ENCODE assay signal across 23 cellular contexts in genomic region chrX:22155126-22155525, GRCh38.
"Had no signal": no experiment of that assay in that cellular context is flagged by ENCODE, and none has a peak within 500 bp of the region (broad histone marks: within the 10 kb centered on the region; RNA-seq: fewer than 3 reads in every experiment).

No MANE protein-coding gene starts in this region.

- H3K36me3 Mint-ChIP-seq: natural killer cell; stimulated activated naive B cell treated with anti-CD40 and anti-IgM and Interleukin-4, amounts not matched to agents 10 μg/mL and 1 μg/mL and 100 μg/mL, for 72 hours had no signal

- H3K27me3 ChIP-seq: esophagus squamous epithelium, neutrophil, pancreas, right lobe of liver, tibial nerve, upper lobe of left lung, uterus had no signal

- H3K4me3 Mint-ChIP-seq: natural killer cell; neural crest cell; stimulated activated naive B cell treated with anti-CD40 and anti-IgM and Interleukin-4, amounts not matched to agents 10 μg/mL and 1 μg/mL and 100 μg/mL, for 72 hours; stimulated activated naive CD8-positive, alpha-beta T cell treated with anti-CD3 and anti-CD28 coated beads, Interleukin-15, Interleukin-2, amounts not matched to agents 100 ng/mL and 50 ng/mL, for 24 hours had no signal

- H3K9me3 Mint-ChIP-seq: natural killer cell; neural crest cell; stimulated activated naive B cell treated with anti-CD40 and anti-IgM and Interleukin-4, amounts not matched to agents 10 μg/mL and 1 μg/mL and 100 μg/mL, for 72 hours; stimulated activated naive CD8-positive, alpha-beta T cell treated with anti-CD3 and anti-CD28 coated beads, Interleukin-15, Interleukin-2, amounts not matched to agents 100 ng/mL and 50 ng/mL, for 24 hours had no signal

- FAIRE-seq: pancreas had no signal

- H3K4me3 ChIP-seq: esophagus squamous epithelium, heart right ventricle, lower lobe of right lung, pancreas, right lobe of liver, thoracic aorta, tibial nerve, upper lobe of left lung, uterus had no signal

- H3K27ac Mint-ChIP-seq: natural killer cell; stimulated activated naive B cell treated with anti-CD40 and anti-IgM and Interleukin-4, amounts not matched to agents 10 μg/mL and 1 μg/mL and 100 μg/mL, for 72 hours; stimulated activated naive CD8-positive, alpha-beta T cell treated with anti-CD3 and anti-CD28 coated beads, Interleukin-15, Interleukin-2, amounts not matched to agents 100 ng/mL and 50 ng/mL, for 24 hours had no signal

- H3K9me3 ChIP-seq: esophagus squamous epithelium, heart right ventricle, lower lobe of right lung, neutrophil, pancreas, right lobe of liver, thoracic aorta, tibial nerve, upper lobe of left lung, uterus had no signal

- ATAC-seq: heart right ventricle; left ventricle myocardium superior; lower lobe of right lung; natural killer cell; pancreas; right lobe of liver; stimulated activated naive B cell treated with anti-CD40 and anti-IgM and Interleukin-4, amounts not matched to agents 10 μg/mL and 1 μg/mL and 100 μg/mL, for 72 hours had no signal

- H3K36me3 ChIP-seq: esophagus squamous epithelium, heart right ventricle, lower lobe of right lung, neutrophil, pancreas, right lobe of liver, thoracic aorta, tibial nerve, upper lobe of left lung, uterus had no signal

- H3K27me3 Mint-ChIP-seq: stimulated activated naive CD8-positive, alpha-beta T cell treated with anti-CD3 and anti-CD28 coated beads, Interleukin-15, Interleukin-2, amounts not matched to agents 100 ng/mL and 50 ng/mL, for 24 hours had no signal

- DNase-seq: cortex of kidney; effector CD4-positive, alpha-beta T cell; esophagus squamous epithelium; foreskin melanocyte; glutamatergic neuron; heart right ventricle; hippocampal formation; left ventricle myocardium superior; lower lobe of right lung; natural killer cell; pancreas; right lobe of liver; small intestine; stimulated activated CD4-positive, alpha-beta T cell treated with anti-CD3 and anti-CD28 coated beads, Interleukin-15, amount 100 ng/mL, for 24 hours; stimulated activated CD4-positive, alpha-beta T cell treated with anti-CD3 and anti-CD28 coated beads, Interleukin-2, amount 100 ng/mL, for 48 hours; stimulated activated naive B cell treated with anti-CD40 and anti-IgM and Interleukin-4, amounts not matched to agents 10 μg/mL and 1 μg/mL and 100 μg/mL, for 72 hours; upper lobe of left lung; uterus had no signal

- H3K4me1 ChIP-seq: esophagus squamous epithelium, heart right ventricle, lower lobe of right lung, pancreas, right lobe of liver, tibial nerve, upper lobe of left lung, uterus had no signal

- H3K27ac ChIP-seq: esophagus squamous epithelium, heart right ventricle, lower lobe of right lung, neutrophil, pancreas, right lobe of liver, thoracic aorta, tibial nerve, upper lobe of left lung had no signal

- H3K4me1 Mint-ChIP-seq: natural killer cell; stimulated activated naive B cell treated with anti-CD40 and anti-IgM and Interleukin-4, amounts not matched to agents 10 μg/mL and 1 μg/mL and 100 μg/mL, for 72 hours had no signal
